8 cellular contexts compared by ENCODE assay signal in genomic region chr1:77687519-77687906, GRCh38. TPM values are rescaled to one million over a fixed set of nuclear protein-coding genes. Genes with fewer than 3 reads are reported as not detected.
DNase-seq lines count a peak whose midpoint lies in the region; ATAC-seq and TF ChIP-seq lines count a peak whose summit lies in the region.

No MANE protein-coding gene starts in this region.

- 0 out of 2 replicates have a peak overlapping the region, but pooled peaks have one; percentile 43 for H2AFZ ChIP-seq in PC-9

- no peaks in the 10 kb centered on the region for H3K27me3 Mint-ChIP-seq in CD4-positive, alpha-beta T cell
- H3K27me3 Mint-ChIP-seq in naive B cell, result no peaks in the 10 kb centered on the region

- no peaks in the 10 kb centered on the region for H3K9me3 Mint-ChIP-seq in CD4-positive, alpha-beta T cell
- H3K9me3 Mint-ChIP-seq in naive B cell, result peaks cover 0 to 3% (median 0%) of the 10 kb centered on the region in 7 donors

- H3K27ac Mint-ChIP-seq in CD4-positive, alpha-beta T cell, result no peak overlapping the region
- H3K27ac Mint-ChIP-seq in naive B cell, result peak overlapping the region in 2 of 6 donors; percentile 44 to 56

- H4K20me1 ChIP-seq in PC-9 (ENCODE audit: insufficient read depth), result no peaks in the 10 kb centered on the region

- H3K4me1 Mint-ChIP-seq in CD4-positive, alpha-beta T cell (ENCODE audit: low read depth), result peaks cover 14% of the 10 kb centered on the region
- peaks cover 16 to 27% (median 18%) of the 10 kb centered on the region in 3 donors for H3K4me1 Mint-ChIP-seq in naive B cell

- peak in 1 of 10 experiments; percentile 13 for DNase-seq in CD4-positive, alpha-beta T cell
- DNase-seq in PC-9 (peak in 1 of 2 experiments; percentile 41), erythroblast (lab: John Stamatoyannopoulos, UW) (peak; percentile 8 to 28), naive B cell (no peak), RPMI8226 (no peak)

- TF ChIP-seq CTCF in CD4-positive, alpha-beta T cell (IDR thresholded peaks at IDR 0.05), result no peak
- TF ChIP-seq CTCF in PC-9 (conservative IDR thresholded peaks at IDR 0.05), result 0 out of 2 replicates have a peak, but pooled peaks have one; percentile 26

- H3K4me1 ChIP-seq in PC-9 (replicated peaks; ENCODE audit: insufficient read depth), result peaks cover 9% of the 10 kb centered on the region

- H3K27ac ChIP-seq in CD4-positive, alpha-beta T cell (ENCODE audit: low read depth, low read length), result no peak overlapping the region
- no peak overlapping the region for H3K27ac ChIP-seq in PC-9

- peaks cover 24% of the 10 kb centered on the region for H3K36me3 Mint-ChIP-seq in CD4-positive, alpha-beta T cell (ENCODE audit: low read depth)
- H3K36me3 Mint-ChIP-seq in naive B cell, result peaks cover 0 to 6% of the 10 kb centered on the region in 2 donors

- CTCF ChIA-PET in CD4-positive, alpha-beta T cell (lab: Charles Lee), result no interaction called here
- CTCF ChIA-PET in PC-9 (lab: Charles Lee), result no interaction called here

- POLR2A ChIA-PET in CD4-positive, alpha-beta T cell (lab: Charles Lee), result no interaction called here
- POLR2A ChIA-PET in PC-9 (lab: Charles Lee; ENCODE audit: unreplicated experiment), result no interaction called here

- no peak for ATAC-seq in CD4-positive, alpha-beta T cell (ENCODE audit: poor library complexity)
- ATAC-seq in naive B cell (ENCODE audit: low read depth in 2 of 2) (no peak), HG03521 (IDR thresholded peaks at IDR 0.05; ENCODE audit: unreplicated experiment) (no peak), GM19467 (IDR thresholded peaks at IDR 0.05; ENCODE audit: unreplicated experiment) (no peak), GM21576 (IDR thresholded peaks at IDR 0.05; ENCODE audit: unreplicated experiment) (no peak)

- no peak overlapping the region for H3K4me3 ChIP-seq in PC-9

- H3K27me3 ChIP-seq in CD4-positive, alpha-beta T cell (ENCODE audit: control insufficient read depth, insufficient read depth, low read length), result no peaks in the 10 kb centered on the region
- no peaks in the 10 kb centered on the region for H3K27me3 ChIP-seq in PC-9 (ENCODE audit: insufficient read depth, low read depth)

- H3K4me3 Mint-ChIP-seq in CD4-positive, alpha-beta T cell, result peak overlapping the region; percentile 74
- peak overlapping the region in 6 of 8 donors; percentile 23 to 87 (median 74) for H3K4me3 Mint-ChIP-seq in naive B cell

- H3K9me3 ChIP-seq in CD4-positive, alpha-beta T cell (ENCODE audit: control insufficient read depth, low read length), result no peaks in the 10 kb centered on the region
- no peaks in the 10 kb centered on the region for H3K9me3 ChIP-seq in PC-9 (ENCODE audit: insufficient read depth, low read depth)

- no TSS peak for BruUV-seq in PC-9 (replicated peaks; lab: Mats Ljungman, UMichigan)

- peaks cover 27% of the 10 kb centered on the region; the same call in 1 of the 2 replicates for H3F3A ChIP-seq in PC-9 (ENCODE audit: insufficient read depth, low read depth)

- no peaks in the 10 kb centered on the region for H3K9me2 ChIP-seq in PC-9 (ENCODE audit: insufficient read depth)

- H3K79me2 ChIP-seq in PC-9 (ENCODE audit: low read depth), result peaks cover under 1% of the 10 kb centered on the region

- H3K36me3 ChIP-seq in PC-9 (ENCODE audit: low read depth), result no peaks in the 10 kb centered on the region

- TF ChIP-seq POLR2A in erythroblast (IDR thresholded peaks at IDR 0.05; ENCODE audit: low read length), result no peak

- H3K4me2 ChIP-seq in PC-9, result peak overlapping the region; percentile 34; the same call in 1 of the 2 replicates

- intact Hi-C loops in CD4-positive, alpha-beta T cell (cut with DNase I, micrococcal nuclease), result loop anchor here (5.0 to 10.0 kb wide), 8 partner anchors 67 to 1903 kb away; partner anchors contain the start of genes FUBP1 (in 1 of the 2), MIGA1 (in 1 of the 2), RABGGTB (in 1 of the 2) and ST6GALNAC3 (in 1 of the 2)
- intact Hi-C loops in PC-9 (cut with micrococcal nuclease; ENCODE audit: unreplicated experiment), result loop anchor here (10.0 kb wide), 1 partner anchor 153 kb away; no protein-coding TSS in a partner anchor

RNA-seq across cellular contexts. Expression of gene ZZZ3, which starts 5.1 kb away (rescaled TPM):
- 10 to 100 TPM; 36.9 to 38.5 TPM for total RNA-seq in CD4-positive, alpha-beta T cell
- total RNA-seq in PC-9 (2021), result 48.4 and 49.8 TPM in 2 replicates
- polyA plus RNA-seq in naive B cell (ENCODE audit: low read depth in 6 of 6), result 10 to 100 TPM; 24.2 to 49.7 (median 36.8) TPM

Comparison
In these comparisons a context has a peak if more than half of its experiments do, and no peak if none do; other contexts are left out.
1. DNase-seq: peak in erythroblast (2 of 2); none in naive B cell (single experiment) and RPMI8226 (single experiment).